ENCODE assay signal across 12 cellular contexts in the genomic region with DNA sequence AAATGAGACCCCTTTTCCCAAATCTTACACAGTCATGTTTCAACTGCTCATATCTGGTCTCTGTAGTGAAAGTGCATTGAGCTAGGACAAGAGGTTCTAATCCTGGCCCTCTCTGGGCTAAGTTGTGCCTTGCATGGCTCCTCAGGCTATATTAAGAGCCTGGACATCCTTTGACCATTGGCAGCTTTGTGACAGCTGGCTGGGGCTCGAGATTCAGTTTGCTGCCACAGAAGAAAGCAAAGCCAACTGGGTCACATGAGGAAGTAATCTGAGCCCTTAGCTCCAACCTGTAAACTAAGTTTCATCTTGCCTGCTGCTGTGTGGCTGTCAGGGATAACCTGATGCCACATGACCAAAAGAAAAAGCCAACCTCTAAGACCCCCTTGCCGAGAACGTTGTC. TPM values are rescaled to one million over a fixed set of nuclear protein-coding genes. Genes with fewer than 3 reads are reported as not detected.
DNase-seq lines count a peak whose midpoint lies in the region; ATAC-seq and TF ChIP-seq lines count a peak whose summit lies in the region.
"Had no signal": no experiment of that assay in that cellular context is flagged by ENCODE, and none has a peak within 500 bp of the region (broad histone marks: within the 10 kb centered on the region; RNA-seq: fewer than 3 reads in every experiment).

No MANE protein-coding gene starts in this region.

- no peaks in the 10 kb centered on the region for H3K79me2 ChIP-seq in OCI-LY7 (ENCODE audit: insufficient read depth, low read depth, low read length)

- no peak overlapping the region for H3K4me3 ChIP-seq in GM12865 (ENCODE audit: low read depth, low read length)
- H3K4me3 ChIP-seq in OCI-LY7 (ENCODE audit: low read depth, low read length, poor library complexity, severe bottlenecking), result no peak overlapping the region
- peak overlapping the region; percentile 27 for H3K4me3 ChIP-seq in psoas muscle
- H3K4me3 ChIP-seq: upper lobe of left lung had no signal

- no peaks in the 10 kb centered on the region for H3K36me3 ChIP-seq in OCI-LY7 (ENCODE audit: insufficient read depth, low read length)
- no peaks in the 10 kb centered on the region for H3K36me3 ChIP-seq in psoas muscle (ENCODE audit: insufficient read depth in 1 of 2, low read depth in 1 of 2)
- H3K36me3 ChIP-seq: upper lobe of left lung had no signal

- DNase-seq in GM12865 (ENCODE audit: low read depth), result peak; percentile 28
- peak; percentile 5 for DNase-seq in OCI-LY7 (ENCODE audit: low spot score)
- DNase-seq in globus pallidus (ENCODE audit: low spot score), result peak; percentile 42
- peak; percentile 43 to 84 for DNase-seq in psoas muscle
- DNase-seq in activated effector memory CD4-positive, alpha-beta T cell treated with Interleukin-2 at 50 U/mL for 16 hours, result no peak
- no peak for DNase-seq in NCI-H2081 (lab: John Stamatoyannopoulos, UW)
- DNase-seq: activated T-cell treated with anti-CD3 and anti-CD28 coated beads for 4 hours, GOT3, NCI-H345, upper lobe of left lung had no signal

- intact Hi-C loops in OCI-LY7 (cut with micrococcal nuclease; ENCODE audit: unreplicated experiment) (no loop called here), psoas muscle (cut with DNase I) (no loop called here)

- H3K4me1 ChIP-seq in OCI-LY7 (ENCODE audit: insufficient read depth, low read length, poor library complexity, severe bottlenecking), result no peaks in the 10 kb centered on the region
- H3K4me1 ChIP-seq in psoas muscle, result peaks cover 11% of the 10 kb centered on the region
- H3K4me1 ChIP-seq: upper lobe of left lung had no signal

- no peak overlapping the region for H2AFZ ChIP-seq in OCI-LY7 (ENCODE audit: low read length)

- TF ChIP-seq CTCF in GM12865 (IDR thresholded peaks at IDR 0.05; ENCODE audit: insufficient read depth, low read depth, low read length, missing control alignments), result no peak
- TF ChIP-seq CTCF in OCI-LY7 (conservative IDR thresholded peaks at IDR 0.05; ENCODE audit: low read length), result no peak
- TF ChIP-seq CTCF in psoas muscle (IDR thresholded peaks at IDR 0.05), result peak; percentile 30

- WGBS in psoas muscle, 3 donors, result 11 to 19% (median 14%) methylated on average over 3 of the region's 3 CpGs

- no peak overlapping the region for H3K4me2 ChIP-seq in OCI-LY7 (ENCODE audit: low read length)

- H3K9me3 ChIP-seq in OCI-LY7 (ENCODE audit: low read length) (no peaks in the 10 kb centered on the region), psoas muscle (no peaks in the 10 kb centered on the region)
- H3K9me3 ChIP-seq: upper lobe of left lung had no signal

- no peaks in the 10 kb centered on the region for H4K20me1 ChIP-seq in OCI-LY7 (ENCODE audit: insufficient read depth, low read length)

- no TSS peak for BruUV-seq in OCI-LY7 (replicated peaks; lab: Mats Ljungman, UMichigan)

- CTCF ChIA-PET in OCI-LY7 (lab: Charles Lee; ENCODE audit: unreplicated experiment), result no interaction called here

- no peaks in the 10 kb centered on the region for H3K27me3 ChIP-seq in psoas muscle (ENCODE audit: insufficient read depth in 3 of 3, low read length in 2 of 3)
- H3K27me3 ChIP-seq: upper lobe of left lung had no signal

- no peak overlapping the region for H3K27ac ChIP-seq in OCI-LY7 (ENCODE audit: low read depth, low read length, poor library complexity, severe bottlenecking)
- peak overlapping the region; percentile 80 for H3K27ac ChIP-seq in psoas muscle
- H3K27ac ChIP-seq: upper lobe of left lung had no signal

- ATAC-seq in psoas muscle (peak; percentile 98 to 100 (median 100)), GM21447 (IDR thresholded peaks at IDR 0.05; ENCODE audit: unreplicated experiment) (no peak), HG02642 (IDR thresholded peaks at IDR 0.05; ENCODE audit: poor library complexity, unreplicated experiment) (no peak)

- no peaks in the 10 kb centered on the region for H3K9me2 ChIP-seq in OCI-LY7 (ENCODE audit: insufficient read depth, low read length)

- POLR2A ChIA-PET in OCI-LY7 (lab: Charles Lee), result no interaction called here

RNA-seq across cellular contexts. Expression of gene JADE1, which starts 51.8 kb away (rescaled TPM):
- total RNA-seq in OCI-LY7 (2014; rRNA removed; shearing (Covaris generic)), result 43.1 and 52.8 TPM in 2 replicates
- 64.0 and 72.4 TPM in 2 replicates for total RNA-seq in OCI-LY7 (2022)
- 10 to 100 TPM; 16.8 to 21.4 (median 19.0) TPM for total RNA-seq in psoas muscle
- 10 to 100 TPM in 1 of 3 donors, 1 to 10 TPM in 2; 5.8 to 16.4 (median 6.5) TPM for polyA plus RNA-seq in psoas muscle

Comparison
In these comparisons a context has a peak if more than half of its experiments do, and no peak if none do; other contexts are left out.
1. DNase-seq: peak in GM12865 (single experiment), OCI-LY7 (single experiment), globus pallidus (single experiment) and psoas muscle (2 of 2); none in activated effector memory CD4-positive, alpha-beta T cell treated with Interleukin-2 at 50 U/mL for 16 hours (single experiment) and NCI-H2081 (0 of 2).
2. ATAC-seq: peak in psoas muscle (4 of 4); none in GM21447 (single experiment) and HG02642 (single experiment).